Comparison of ENCODE assay signal across 9 cellular contexts in genomic region chr12:114684870-114685273, GRCh38. TPM values are rescaled to one million over a fixed set of nuclear protein-coding genes. Genes with fewer than 3 reads are reported as not detected.
DNase-seq lines count a peak whose midpoint lies in the region; ATAC-seq and TF ChIP-seq lines count a peak whose summit lies in the region.
"Had no signal": no experiment of that assay in that cellular context is flagged by ENCODE, and none has a peak within 500 bp of the region (broad histone marks: within the 10 kb centered on the region; RNA-seq: fewer than 3 reads in every experiment).

No MANE protein-coding gene starts in this region.

- no peaks in the 10 kb centered on the region for H3K36me3 ChIP-seq in sigmoid colon

- no peak for TF ChIP-seq EP300 in sigmoid colon (IDR thresholded peaks at IDR 0.05)

- 2 to 3% methylated on average over 24 of the region's 24 CpGs for WGBS in sigmoid colon, 2 donors

- ATAC-seq in GM21360 (IDR thresholded peaks at IDR 0.05; ENCODE audit: unreplicated experiment) = peak; percentile 9
- no peak for ATAC-seq in T-helper 17 cell
- no peak for ATAC-seq in GM18867 (IDR thresholded peaks at IDR 0.05; ENCODE audit: unreplicated experiment)
- ATAC-seq in GM21423 (IDR thresholded peaks at IDR 0.05; ENCODE audit: unreplicated experiment) = no peak

- intact Hi-C loops in sigmoid colon (cut with DNase I) (loop anchor here (5.0 kb wide), 5 partner anchors 62 to 1067 kb away; partner anchors contain the start of gene RBM19), posterior cingulate gyrus (cut with DNase I) (no loop called here)

- peak overlapping the region; percentile 78 to 89 (median 84) for H3K27ac ChIP-seq in sigmoid colon

- peaks cover 94% of the 10 kb centered on the region for H3K27me3 Mint-ChIP-seq in T-helper 17 cell

- H3K4me1 Mint-ChIP-seq in T-helper 17 cell = peaks cover 22% of the 10 kb centered on the region

- H3K4me1 ChIP-seq in sigmoid colon = peaks cover 0 to 28% (median 21%) of the 10 kb centered on the region in 4 donors

- H3K4me3 Mint-ChIP-seq in T-helper 17 cell = peak overlapping the region; percentile 69

- no peak for TF ChIP-seq POLR2A in sigmoid colon (IDR thresholded peaks at IDR 0.05)

- peaks cover 25 to 52% (median 37%) of the 10 kb centered on the region in 3 donors for H3K27me3 ChIP-seq in sigmoid colon

- no peak overlapping the region for H3K27ac Mint-ChIP-seq in T-helper 17 cell

- DNase-seq in T-helper 17 cell = no peak
- DNase-seq in hepatic stellate cell (ENCODE audit: low spot score) = peak; percentile 34
- no peak for DNase-seq in sigmoid colon
- DNase-seq in posterior cingulate gyrus = no peak
- no peak for DNase-seq in nucleus accumbens (lab: John Stamatoyannopoulos, UW)

- no peak for TF ChIP-seq CTCF in sigmoid colon (IDR thresholded peaks at IDR 0.05)

- peaks cover 10% of the 10 kb centered on the region for H3K36me3 Mint-ChIP-seq in T-helper 17 cell (ENCODE audit: low read depth)

- H3K9me3 ChIP-seq in T-helper 17 cell (ENCODE audit: control insufficient read depth, low read length, poor library complexity, severe bottlenecking) (peaks cover 3% of the 10 kb centered on the region), sigmoid colon (no peaks in the 10 kb centered on the region)

- H3K4me3 ChIP-seq in sigmoid colon = peak overlapping the region; percentile 52 to 60 (median 55)

RNA-seq across cellular contexts. Expression of gene TBX3, which starts 0.9 kb away (rescaled TPM):
- total RNA-seq in T-helper 17 cell = under 1 TPM in 1 of 2 donors, not detected in 1; 0.10 TPM
- total RNA-seq in sigmoid colon = 1 to 10 TPM; 6.2 to 9.7 (median 7.6) TPM
- polyA plus RNA-seq in sigmoid colon = 1 to 10 TPM; 2.3 to 5.3 (median 2.4) TPM
- total RNA-seq: T-helper 2 cell treated with Interferon-gamma antibody and Interleukin-4, amounts not matched to agents 100 ng/mL and 5 ng/mL, for 36 hours had no signal

Comparison
In these comparisons a context has a peak if more than half of its experiments do, and no peak if none do; other contexts are left out.
1. RNA of gene TBX3, which starts 0.9 kb away (total RNA-seq): 6.2 to 9.7 TPM in sigmoid colon; 0.10 TPM in T-helper 17 cell; every median in the first group is over 4 times any median in the second.